ENCODE assay signal across 8 cellular contexts in genomic region chr16:57061084-57061905, GRCh38. TPM values are rescaled to one million over a fixed set of nuclear protein-coding genes. Genes with fewer than 3 reads are reported as not detected.
DNase-seq lines count a peak whose midpoint lies in the region; ATAC-seq and TF ChIP-seq lines count a peak whose summit lies in the region.

No MANE protein-coding gene starts in this region.

- no peak overlapping the region for H3K4me3 Mint-ChIP-seq in central memory CD8-positive, alpha-beta T cell
- H3K4me3 Mint-ChIP-seq in mesothelial cell of epicardium = no peak overlapping the region

- H3K27ac Mint-ChIP-seq in central memory CD8-positive, alpha-beta T cell (ENCODE audit: low read depth) = peak overlapping the region; percentile 15
- peak overlapping the region; percentile 35 for H3K27ac Mint-ChIP-seq in mesothelial cell of epicardium

- TF ChIP-seq CTCF in BE2C (IDR thresholded peaks at IDR 0.05; ENCODE audit: low read depth, low read length) (no peak), mesothelial cell of epicardium (IDR thresholded peaks at IDR 0.05; ENCODE audit: unreplicated experiment) (no peak)

- peaks cover 21% of the 10 kb centered on the region for H3K4me1 ChIP-seq in BE2C

- H3K36me3 ChIP-seq in BE2C (no peaks in the 10 kb centered on the region), MG63 (no peaks in the 10 kb centered on the region; the same call in 1 of the 2 replicates)

- no peaks in the 10 kb centered on the region for H3K27me3 ChIP-seq in BE2C
- H3K27me3 ChIP-seq in MG63 = no peaks in the 10 kb centered on the region

- no peaks in the 10 kb centered on the region for H3K27me3 Mint-ChIP-seq in central memory CD8-positive, alpha-beta T cell
- H3K27me3 Mint-ChIP-seq in mesothelial cell of epicardium (ENCODE audit: low read depth) = peaks cover 10% of the 10 kb centered on the region

- H3K4me3 ChIP-seq in BE2C (ENCODE audit: low read depth, low read length) (no peak overlapping the region; the same call in 1 of the 2 replicates), MG63 (no peak overlapping the region)

- H3K9me3 Mint-ChIP-seq in central memory CD8-positive, alpha-beta T cell = no peaks in the 10 kb centered on the region
- no peaks in the 10 kb centered on the region for H3K9me3 Mint-ChIP-seq in mesothelial cell of epicardium

- peaks cover 15% of the 10 kb centered on the region for H3K4me1 Mint-ChIP-seq in central memory CD8-positive, alpha-beta T cell
- H3K4me1 Mint-ChIP-seq in mesothelial cell of epicardium = peaks cover 6% of the 10 kb centered on the region

- peaks cover 70% of the 10 kb centered on the region for H3K36me3 Mint-ChIP-seq in central memory CD8-positive, alpha-beta T cell (ENCODE audit: insufficient read depth)
- no peaks in the 10 kb centered on the region for H3K36me3 Mint-ChIP-seq in mesothelial cell of epicardium

- DNase-seq in BE2C = peak; percentile 75
- peak; percentile 87 for DNase-seq in MG63
- no peak for DNase-seq in central memory CD8-positive, alpha-beta T cell (ENCODE audit: low spot score in 2 of 2)
- DNase-seq in mesothelial cell of epicardium (ENCODE audit: low spot score in 2 of 2, unreplicated experiment in 2 of 2) = no peak
- no peak for DNase-seq in NCI-H2029 (lab: John Stamatoyannopoulos, UW)
- no peak for DNase-seq in NCI-H1930 (lab: John Stamatoyannopoulos, UW)

- no peaks in the 10 kb centered on the region for H3K9me3 ChIP-seq in BE2C
- H3K9me3 ChIP-seq in MG63 = no peaks in the 10 kb centered on the region

- no peak for ATAC-seq in central memory CD8-positive, alpha-beta T cell (replicated peaks; ENCODE audit: extremely low read depth, poor library complexity, severe bottlenecking)
- ATAC-seq in HG03521 (IDR thresholded peaks at IDR 0.05; ENCODE audit: unreplicated experiment) (no peak), HG02938 (IDR thresholded peaks at IDR 0.05; ENCODE audit: unreplicated experiment) (no peak)

RNA-seq across cellular contexts. Expression of gene CPNE2, which starts 31.1 kb away (rescaled TPM):
- 28.1 TPM for polyA plus RNA-seq in BE2C (2012; ENCODE audit: insufficient read depth, insufficient read length, low read depth)
- total RNA-seq in MG63 (2014; rRNA removed; shearing (Covaris generic); ENCODE audit: low replicate concordance) = 45.8 and 50.1 TPM in 2 replicates
- 35.4 to 38.4 TPM (median 36.4 TPM) in 3 replicates for total RNA-seq in mesothelial cell of epicardium

Comparison
In these comparisons a context has a peak if more than half of its experiments do, and no peak if none do; other contexts are left out.
1. DNase-seq: peak in BE2C (single experiment) and MG63 (single experiment); none in central memory CD8-positive, alpha-beta T cell (0 of 2), mesothelial cell of epicardium (0 of 2), NCI-H2029 (single experiment) and NCI-H1930 (0 of 2).